2 cellular contexts compared by ENCODE assay signal in genomic region chr17:35915153-35915969, GRCh38.
TF ChIP-seq lines count a peak whose summit lies in the region.

No MANE protein-coding gene starts in this region.

TF ChIP-seq in HEK293, 187 proteins besides CTCF, POLR2A, EP300 and RAD21:
- TF ChIP-seq ZNF138 (tag by site-specific recombination; IDR thresholded peaks at IDR 0.05; ENCODE audit: borderline replicate concordance) = no peak
- no peak for TF ChIP-seq ZNF501 (tag by site-specific recombination; IDR thresholded peaks at IDR 0.05)
- TF ChIP-seq SCRT2 (tag by site-specific recombination; IDR thresholded peaks at IDR 0.05) = 0 out of 2 replicates have a peak, but pooled peaks have one; percentile 39

TF ChIP-seq in HepG2, 621 proteins besides CTCF, POLR2A, EP300 and RAD21 (continues in another document):
- TF ChIP-seq ZNF710 (CRISPR knock-in tag; IDR thresholded peaks at IDR 0.05; ENCODE audit: borderline replicate concordance) = no peak
- no peak for TF ChIP-seq SRSF9 (IDR thresholded peaks at IDR 0.05; ENCODE audit: borderline replicate concordance, insufficient read depth, low read depth, low read length, poor library complexity, severe bottlenecking)
- no peak for TF ChIP-seq MXD4 (CRISPR knock-in tag; IDR thresholded peaks at IDR 0.05)
- no peak for TF ChIP-seq ISL2 (CRISPR knock-in tag; IDR thresholded peaks at IDR 0.05)
- no peak for TF ChIP-seq ZC3H4 (CRISPR knock-in tag; IDR thresholded peaks at IDR 0.05; ENCODE audit: borderline replicate concordance)
- TF ChIP-seq ZBTB2 (CRISPR knock-in tag; IDR thresholded peaks at IDR 0.05; ENCODE audit: low read depth) = no peak
- no peak for TF ChIP-seq PTBP1 (IDR thresholded peaks at IDR 0.05; ENCODE audit: low read depth, low read length, poor library complexity, severe bottlenecking)
- TF ChIP-seq MED13 (CRISPR knock-in tag; IDR thresholded peaks at IDR 0.05) = no peak
- no peak for TF ChIP-seq NFIC (IDR thresholded peaks at IDR 0.05; ENCODE audit: low read length)
- TF ChIP-seq ATF7 (IDR thresholded peaks at IDR 0.05) = no peak
- TF ChIP-seq ATF7 (CRISPR knock-in tag; IDR thresholded peaks at IDR 0.05) = no peak
- no peak for TF ChIP-seq ZNF33B (CRISPR knock-in tag; IDR thresholded peaks at IDR 0.05)
- no peak for TF ChIP-seq HOXA9 (CRISPR knock-in tag; IDR thresholded peaks at IDR 0.05; ENCODE audit: borderline replicate concordance)
- no peak for TF ChIP-seq TMF1 (CRISPR knock-in tag; IDR thresholded peaks at IDR 0.05; ENCODE audit: low read depth)
- peak; percentile 29 for TF ChIP-seq PAXIP1 (CRISPR knock-in tag; conservative IDR thresholded peaks at IDR 0.05)
- TF ChIP-seq ZNF891 (CRISPR knock-in tag; IDR thresholded peaks at IDR 0.05) = no peak
- peak; percentile 76 for TF ChIP-seq CEBPG (CRISPR knock-in tag; IDR thresholded peaks at IDR 0.05)
- TF ChIP-seq PRDM15 (CRISPR knock-in tag; IDR thresholded peaks at IDR 0.05) = no peak
- no peak for TF ChIP-seq BRD4 (CRISPR knock-in tag; IDR thresholded peaks at IDR 0.05)
- no peak for TF ChIP-seq ATRX (CRISPR knock-in tag; IDR thresholded peaks at IDR 0.05; ENCODE audit: borderline replicate concordance)
- no peak for TF ChIP-seq SOX13 (IDR thresholded peaks at IDR 0.05)
- no peak for TF ChIP-seq SOX13 (CRISPR knock-in tag; conservative IDR thresholded peaks at IDR 0.05 in 1 of 2, IDR thresholded peaks at IDR 0.05 in 1 of 2)
- TF ChIP-seq ZBTB7A (CRISPR knock-in tag; IDR thresholded peaks at IDR 0.05) = no peak
- no peak for TF ChIP-seq HNF1B (CRISPR knock-in tag; IDR thresholded peaks at IDR 0.05)
- TF ChIP-seq HOMEZ (CRISPR knock-in tag; IDR thresholded peaks at IDR 0.05; ENCODE audit: low read depth) = no peak
- no peak for TF ChIP-seq PHF5A (CRISPR knock-in tag; IDR thresholded peaks at IDR 0.05; ENCODE audit: low read depth, unreplicated experiment)
- no peak for TF ChIP-seq SRSF4 (IDR thresholded peaks at IDR 0.05; ENCODE audit: low read depth, low read length, poor library complexity, severe bottlenecking)
- TF ChIP-seq ZNF605 (CRISPR knock-in tag; IDR thresholded peaks at IDR 0.05) = no peak
- TF ChIP-seq THRA (CRISPR knock-in tag; IDR thresholded peaks at IDR 0.05; ENCODE audit: borderline replicate concordance) = peak; percentile 47; the same call in 1 of the 2 replicates
- TF ChIP-seq GTF2F1 (IDR thresholded peaks at IDR 0.05; ENCODE audit: low read length) = no peak
- TF ChIP-seq SKI (IDR thresholded peaks at IDR 0.05; ENCODE audit: partially characterized antibody) = peak; percentile 89
- no peak for TF ChIP-seq SMAD9 (CRISPR knock-in tag; IDR thresholded peaks at IDR 0.05)
- no peak for TF ChIP-seq ZNF253 (CRISPR knock-in tag; IDR thresholded peaks at IDR 0.05; ENCODE audit: borderline replicate concordance)
- TF ChIP-seq ZZZ3 (CRISPR knock-in tag; IDR thresholded peaks at IDR 0.05; ENCODE audit: borderline replicate concordance) = no peak
- no peak for TF ChIP-seq SOX5 (CRISPR knock-in tag; IDR thresholded peaks at IDR 0.05; ENCODE audit: borderline replicate concordance)
- TF ChIP-seq ZSCAN22 (CRISPR knock-in tag; IDR thresholded peaks at IDR 0.05) = no peak
- TF ChIP-seq NR3C1 (CRISPR knock-in tag; IDR thresholded peaks at IDR 0.05) = no peak
- TF ChIP-seq ZBTB46 (CRISPR knock-in tag; IDR thresholded peaks at IDR 0.05; ENCODE audit: borderline replicate concordance) = no peak
- no peak for TF ChIP-seq TFDP2 (CRISPR knock-in tag; IDR thresholded peaks at IDR 0.05)
- no peak for TF ChIP-seq GTF3A (CRISPR knock-in tag; conservative IDR thresholded peaks at IDR 0.05)
- TF ChIP-seq ZNF160 (CRISPR knock-in tag; IDR thresholded peaks at IDR 0.05) = no peak
- TF ChIP-seq KDM4B (CRISPR knock-in tag; IDR thresholded peaks at IDR 0.05) = no peak
